Comparison of ENCODE assay signal across 8 cellular contexts in genomic region chr11:46247664-46248063, GRCh38. TPM values are rescaled to one million over a fixed set of nuclear protein-coding genes. Genes with fewer than 3 reads are reported as not detected.
DNase-seq lines count a peak whose midpoint lies in the region; ATAC-seq and TF ChIP-seq lines count a peak whose summit lies in the region.

No MANE protein-coding gene starts in this region.

- H3K4me2 ChIP-seq in GM23248 (ENCODE audit: unreplicated experiment), result peak overlapping the region; percentile 61

- no peaks in the 10 kb centered on the region for H3K9me2 ChIP-seq in GM23248 (ENCODE audit: insufficient read depth)

- peak; percentile 80 for DNase-seq in A673 (ENCODE audit: low spot score)
- peak; percentile 24 for DNase-seq in GM23248
- peak; percentile 72 for DNase-seq in NCI-H446 treated with DMSO at 0.1 percent for 48 hours (lab: John Stamatoyannopoulos, UW)
- peak; percentile 41 for DNase-seq in activated naive CD4-positive, alpha-beta T cell treated with anti-CD3 and anti-CD28 coated beads, Interleukin-2, amount 50 U/mL, for 16 hours
- no peak for DNase-seq in lower lobe of right lung
- no peak for DNase-seq in tibial nerve (ENCODE audit: low spot score in 2 of 2)
- no peak for DNase-seq in cerebellum (ENCODE audit: low spot score)

- BruUV-seq in A673 (replicated peaks; lab: Mats Ljungman, UMichigan), result no TSS peak

- POLR2A ChIA-PET in A673 (lab: Charles Lee; ENCODE audit: low non-redundant PET), result no interaction called here

- H3K27ac ChIP-seq in A673 (ENCODE audit: low read depth, low read length, poor library complexity, severe bottlenecking) (no peak overlapping the region), GM23248 (peak overlapping the region; percentile 99), lower lobe of right lung (no peak overlapping the region), tibial nerve (no peak overlapping the region)

- H3K4me1 ChIP-seq in A673 (ENCODE audit: insufficient read depth, low read length, poor library complexity, severe bottlenecking), result peaks cover 22% of the 10 kb centered on the region
- H3K4me1 ChIP-seq in GM23248 (ENCODE audit: insufficient read depth), result peaks cover 61% of the 10 kb centered on the region
- H3K4me1 ChIP-seq in lower lobe of right lung, result peaks cover 9% of the 10 kb centered on the region
- H3K4me1 ChIP-seq in tibial nerve, result peaks cover 0 to 14% (median 4%) of the 10 kb centered on the region in 4 donors

- no peak overlapping the region for H3K4me3 ChIP-seq in A673 (ENCODE audit: low read depth, low read length, poor library complexity, severe bottlenecking)
- H3K4me3 ChIP-seq in GM23248, result no peak overlapping the region
- H3K4me3 ChIP-seq in lower lobe of right lung, result no peak overlapping the region
- H3K4me3 ChIP-seq in tibial nerve, result no peak overlapping the region

- 0 out of 2 replicates have a peak overlapping the region, but pooled peaks have one; percentile 37 for H2AFZ ChIP-seq in GM23248

- H3K27me3 ChIP-seq in A673 (replicated peaks; ENCODE audit: insufficient read depth, low read depth, low read length, poor library complexity), result no peaks in the 10 kb centered on the region
- H3K27me3 ChIP-seq in GM23248 (replicated peaks; ENCODE audit: insufficient read depth), result no peaks in the 10 kb centered on the region
- no peaks in the 10 kb centered on the region for H3K27me3 ChIP-seq in lower lobe of right lung (ENCODE audit: low read depth)
- no peaks in the 10 kb centered on the region for H3K27me3 ChIP-seq in tibial nerve

- peak; percentile 67 to 70 for ATAC-seq in lower lobe of right lung
- no peak for ATAC-seq in GM19035 (IDR thresholded peaks at IDR 0.05; ENCODE audit: unreplicated experiment)

- H3K79me2 ChIP-seq in GM23248 (ENCODE audit: insufficient read depth), result no peaks in the 10 kb centered on the region

- no peak for TF ChIP-seq EP300 in tibial nerve (IDR thresholded peaks at IDR 0.05)

- peaks cover 45% of the 10 kb centered on the region for H3F3A ChIP-seq in GM23248 (ENCODE audit: insufficient read depth)

- H3K36me3 ChIP-seq in A673 (ENCODE audit: insufficient read depth, low read length, poor library complexity, severe bottlenecking) (no peaks in the 10 kb centered on the region), GM23248 (ENCODE audit: low read depth) (no peaks in the 10 kb centered on the region), lower lobe of right lung (no peaks in the 10 kb centered on the region), tibial nerve (no peaks in the 10 kb centered on the region)

- no peaks in the 10 kb centered on the region for H4K20me1 ChIP-seq in GM23248 (ENCODE audit: insufficient read depth)

- in situ Hi-C loops in GM23248 (cut with MboI), result no loop called here

- H3K9me3 ChIP-seq in A673 (ENCODE audit: low read depth, low read length, poor library complexity, severe bottlenecking), result no peaks in the 10 kb centered on the region
- H3K9me3 ChIP-seq in GM23248 (ENCODE audit: low read depth), result no peaks in the 10 kb centered on the region
- H3K9me3 ChIP-seq in lower lobe of right lung, result no peaks in the 10 kb centered on the region
- no peaks in the 10 kb centered on the region for H3K9me3 ChIP-seq in tibial nerve

- 72 to 80% methylated on average over 4 of the region's 4 CpGs for WGBS in GM23248 (ENCODE audit: low coverage in 1 of 2, low lambda C conversion rate in 2 of 2, missing lambda C conversion rate in 2 of 2), 2 experiments
- WGBS in tibial nerve, 2 donors, result 75 to 79% methylated on average over 4 of the region's 4 CpGs

- intact Hi-C loops in A673 (cut with micrococcal nuclease; ENCODE audit: unreplicated experiment) (loop anchor here (10.0 kb wide), 1 partner anchor 1617 kb away; no protein-coding TSS in a partner anchor), lower lobe of right lung (cut with DNase I) (loop anchor here (10.0 kb wide), 1 partner anchor 57 kb away; no protein-coding TSS in a partner anchor)

- peak; percentile 82 for TF ChIP-seq CTCF in A673 (conservative IDR thresholded peaks at IDR 0.05; ENCODE audit: low read depth, low read length)
- peak; percentile 42 for TF ChIP-seq CTCF in lower lobe of right lung (IDR thresholded peaks at IDR 0.05)
- TF ChIP-seq CTCF in tibial nerve (IDR thresholded peaks at IDR 0.05), result peak in 1 of 5 experiments; percentile 14

- TF ChIP-seq POLR2A in tibial nerve (IDR thresholded peaks at IDR 0.05), result no peak

- H3K9ac ChIP-seq in GM23248, result peak overlapping the region; percentile 83

- CTCF ChIA-PET in A673 (lab: Charles Lee), result no interaction called here

RNA-seq across cellular contexts. Expression of gene CREB3L1, which starts 29.8 kb away (rescaled TPM):
- 3.5 and 10.7 TPM in 2 replicates for total RNA-seq in A673 (2021)
- total RNA-seq in GM23248 (2014; rRNA removed; shearing (Covaris generic)), result 29.6 and 37.7 TPM in 2 replicates
- polyA plus RNA-seq in GM23248 (2016; fragmentation: Nextera tagmentation; extraction: Ambion mirVana), result 146 and 151 TPM in 2 replicates
- total RNA-seq in lower lobe of right lung, result 40.5 TPM
- total RNA-seq in tibial nerve, result 1 to 10 TPM; 2.0 to 6.9 (median 3.4) TPM
- total RNA-seq in cerebellum, result 2.4 TPM

Comparison
In these comparisons a context has a peak if more than half of its experiments do, and no peak if none do; other contexts are left out.
1. DNase-seq: peak in A673 (single experiment), GM23248 (single experiment), NCI-H446 treated with DMSO at 0.1 percent for 48 hours (single experiment) and activated naive CD4-positive, alpha-beta T cell treated with anti-CD3 and anti-CD28 coated beads, Interleukin-2, amount 50 U/mL, for 16 hours (single experiment); none in lower lobe of right lung (single experiment), tibial nerve (0 of 2) and cerebellum (single experiment).